8 cellular contexts compared by ENCODE assay signal in the genomic region with DNA sequence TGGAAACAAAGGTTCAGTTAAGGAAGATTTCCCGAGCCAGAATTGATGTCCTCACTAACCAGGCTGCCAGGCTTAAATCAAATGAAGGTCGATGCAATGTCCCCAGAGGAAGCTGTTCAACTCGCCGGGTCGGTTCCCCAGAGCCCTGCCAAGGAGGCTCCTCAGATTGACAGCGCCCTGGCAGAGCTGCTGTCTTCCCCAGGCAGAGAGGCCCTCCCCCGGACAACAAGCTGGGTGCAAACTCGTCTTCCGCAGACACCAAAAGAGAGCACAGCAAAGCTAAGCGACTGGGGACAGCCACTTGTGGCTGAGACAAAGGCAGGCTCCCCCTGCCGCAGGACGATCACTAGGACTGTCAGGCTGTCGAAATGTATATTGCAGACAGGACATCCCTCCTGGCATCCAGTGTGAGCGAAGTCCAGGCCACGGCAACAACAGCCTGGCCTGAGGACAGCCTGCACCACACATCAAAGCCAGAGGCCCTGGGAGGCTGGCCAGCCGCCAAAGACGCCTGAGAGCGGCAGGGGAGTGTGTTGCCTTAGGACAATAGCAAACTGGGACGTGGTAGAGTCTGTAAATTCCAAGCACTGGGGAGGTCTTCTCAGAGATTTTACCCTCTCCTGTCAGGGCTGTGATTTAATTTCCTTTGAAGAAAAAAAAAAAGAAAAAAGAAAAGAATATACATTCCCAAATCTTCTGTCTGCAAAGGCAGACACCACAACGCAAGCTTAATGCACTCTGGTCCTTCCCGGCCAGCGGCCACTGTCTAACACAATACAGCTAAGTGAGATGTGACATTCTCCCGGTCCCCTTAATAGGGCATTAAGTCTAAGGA.
A peak's percentile ranks its signal among the peaks of the same experiment; 100 is the strongest.
DNase-seq lines count a peak whose midpoint lies in the region; ATAC-seq and TF ChIP-seq lines count a peak whose summit lies in the region.

No MANE protein-coding gene starts in this region.

- DNase-seq in H7, result peak; percentile 37
- peak; percentile 76 for DNase-seq in amniotic epithelial cell (ENCODE audit: low read depth)
- DNase-seq in Right ventricle myocardium superior, result peak; percentile 94
- DNase-seq in osteoblast (ENCODE audit: insufficient read length, low spot score, missing footprints), result peak; percentile 15
- no peak for DNase-seq in NCI-H1694 treated with DMSO at 0.1 percent for 48 hours (lab: John Stamatoyannopoulos, UW)

- peak overlapping the region; percentile 97 for H3K27ac ChIP-seq in ACC112 (ENCODE audit: low read depth, low read length)
- H3K27ac ChIP-seq in osteoblast (ENCODE audit: low read depth, low read length), result peak overlapping the region; percentile 94

- peak overlapping the region; percentile 64 for H3K4me3 ChIP-seq in ACC112 (ENCODE audit: low read depth, low read length)
- no peak overlapping the region for H3K4me3 ChIP-seq in H7 (ENCODE audit: insufficient read depth, low read depth, low read length)
- H3K4me3 ChIP-seq in osteoblast (ENCODE audit: insufficient read depth, low read length), result peak overlapping the region; percentile 48

- H3K4me2 ChIP-seq in osteoblast (ENCODE audit: insufficient read depth, low read length), result peak overlapping the region; percentile 69

- H3K4me1 ChIP-seq in ACC112 (ENCODE audit: control insufficient read depth, insufficient read depth, low read length, unreplicated experiment) (peaks cover 91% of the 10 kb centered on the region), osteoblast (ENCODE audit: insufficient read depth, low read length) (peaks cover 79% of the 10 kb centered on the region)

- H3K79me2 ChIP-seq in ACC112 (ENCODE audit: control insufficient read depth, insufficient read depth, low read length, unreplicated experiment), result peaks cover 55% of the 10 kb centered on the region
- peaks cover 70% of the 10 kb centered on the region for H3K79me2 ChIP-seq in osteoblast (ENCODE audit: insufficient read depth, low read length)

- H3K9me3 ChIP-seq in osteoblast (ENCODE audit: low read depth, low read length), result no peaks in the 10 kb centered on the region

- H2AFZ ChIP-seq in ACC112 (ENCODE audit: low read length, unreplicated experiment) (peak overlapping the region; percentile 32), osteoblast (ENCODE audit: low read length) (peak overlapping the region; percentile 64)

- H3K27me3 ChIP-seq in ACC112 (ENCODE audit: insufficient read depth, low read length), result no peaks in the 10 kb centered on the region
- H3K27me3 ChIP-seq in H7 (ENCODE audit: control insufficient read depth, insufficient read depth, low read length), result no peaks in the 10 kb centered on the region
- H3K27me3 ChIP-seq in osteoblast (ENCODE audit: insufficient read depth, low read length), result no peaks in the 10 kb centered on the region

- TF ChIP-seq CTCF in osteoblast (IDR thresholded peaks at IDR 0.05; ENCODE audit: extremely low read depth, low read depth, low read length), result no peak

- ATAC-seq in Right ventricle myocardium superior (ENCODE audit: poor library complexity) (peak; percentile 96), HG03196 (IDR thresholded peaks at IDR 0.05; ENCODE audit: unreplicated experiment) (no peak)

- no peaks in the 10 kb centered on the region for H3K36me3 ChIP-seq in ACC112 (ENCODE audit: insufficient read depth, low read length)
- H3K36me3 ChIP-seq in H7 (replicated peaks; ENCODE audit: control insufficient read depth, insufficient read depth, low read length), result no peaks in the 10 kb centered on the region
- H3K36me3 ChIP-seq in osteoblast (ENCODE audit: insufficient read depth, low read length), result no peaks in the 10 kb centered on the region

- no peaks in the 10 kb centered on the region for H4K20me1 ChIP-seq in osteoblast (ENCODE audit: insufficient read depth, low read length)

- intact Hi-C loops in Right ventricle myocardium superior (cut with DNase I), result no loop called here

TF ChIP-seq in PFSK-1, 5 proteins besides CTCF, POLR2A, EP300 and RAD21:
- TF ChIP-seq FOXP2 (optimal IDR thresholded peaks at IDR 0.05; ENCODE audit: borderline replicate concordance, extremely low read depth, extremely low read length, insufficient read depth), result peak; percentile 74
- TF ChIP-seq POLR2AphosphoS5 (IDR thresholded peaks at IDR 0.05; ENCODE audit: low read depth, low read length), result no peak
- no peak for TF ChIP-seq SIN3A (IDR thresholded peaks at IDR 0.05; ENCODE audit: borderline replicate concordance, insufficient read depth, low read length)
- TF ChIP-seq TAF1 (IDR thresholded peaks at IDR 0.05; ENCODE audit: borderline replicate concordance, insufficient read depth, low read length), result no peak
